In genomic region chr4:127732623-127733199, GRCh38 we compare ENCODE assay signal across 9 cellular contexts. TPM values are rescaled to one million over a fixed set of nuclear protein-coding genes. Genes with fewer than 3 reads are reported as not detected.
DNase-seq lines count a peak whose midpoint lies in the region; ATAC-seq and TF ChIP-seq lines count a peak whose summit lies in the region.
"Had no signal": no experiment of that assay in that cellular context is flagged by ENCODE, and none has a peak within 500 bp of the region (broad histone marks: within the 10 kb centered on the region; RNA-seq: fewer than 3 reads in every experiment).

No MANE protein-coding gene starts in this region.

- no peak overlapping the region for H3K9ac ChIP-seq in adipocyte (ENCODE audit: low read length)

- H3K27ac Mint-ChIP-seq in activated CD8-positive, alpha-beta memory T cell treated with anti-CD3 and anti-CD28 coated beads, Interleukin-2, amount 10 ng/mL, durations not matched to agents 7 days and 5 days, result no peak overlapping the region

- no peak for TF ChIP-seq POLR2A in thyroid gland (IDR thresholded peaks at IDR 0.05)

- no peak overlapping the region for H3K27ac ChIP-seq in thyroid gland
- H3K27ac ChIP-seq: epithelial cell of prostate had no signal

- no peaks in the 10 kb centered on the region for H3K9me3 ChIP-seq in adipocyte (ENCODE audit: control insufficient read depth, low read length)
- no peaks in the 10 kb centered on the region for H3K9me3 ChIP-seq in thyroid gland

- peak; percentile 49 for ATAC-seq in activated CD8-positive, alpha-beta memory T cell treated with anti-CD3 and anti-CD28 coated beads, Interleukin-2, amount 10 ng/mL, durations not matched to agents 7 days and 5 days
- peak; percentile 77 for ATAC-seq in HG02642 (IDR thresholded peaks at IDR 0.05; ENCODE audit: poor library complexity, unreplicated experiment)

- H3K4me3 Mint-ChIP-seq in activated CD8-positive, alpha-beta memory T cell treated with anti-CD3 and anti-CD28 coated beads, Interleukin-2, amount 10 ng/mL, durations not matched to agents 7 days and 5 days, result no peak overlapping the region

- DNase-seq in activated CD8-positive, alpha-beta memory T cell treated with anti-CD3 and anti-CD28 coated beads, Interleukin-2, amount 10 ng/mL, durations not matched to agents 7 days and 5 days, result no peak
- no peak for DNase-seq in activated CD8-positive, alpha-beta memory T cell treated with anti-CD3 and anti-CD28 coated beads, Interleukin-2, amount 50 U/mL, for 48 hours
- DNase-seq in NCI-H1105 (lab: John Stamatoyannopoulos, UW) (peak; percentile 1), adipocyte (ENCODE audit: low read depth) (peak; percentile 78), iPS DF 4.7 (ENCODE audit: extremely low read depth, low spot score) (peak; percentile 22), thyroid gland (no peak), GDM1 (lab: John Stamatoyannopoulos, UW) (no peak)

- H3K36me3 ChIP-seq in adipocyte (ENCODE audit: control insufficient read depth, insufficient read depth, low read length, severe bottlenecking) (no peaks in the 10 kb centered on the region), thyroid gland (no peaks in the 10 kb centered on the region)

- H3K4me3 ChIP-seq in adipocyte (ENCODE audit: low read length) (no peak overlapping the region), thyroid gland (replicated peaks in 1 of 3) (no peak overlapping the region)

- H3K27me3 ChIP-seq in adipocyte (replicated peaks; ENCODE audit: control insufficient read depth, insufficient read depth, low read length) (no peaks in the 10 kb centered on the region), thyroid gland (no peaks in the 10 kb centered on the region)

- H3K27me3 Mint-ChIP-seq in activated CD8-positive, alpha-beta memory T cell treated with anti-CD3 and anti-CD28 coated beads, Interleukin-2, amount 10 ng/mL, durations not matched to agents 7 days and 5 days, result peaks cover 7% of the 10 kb centered on the region

- intact Hi-C loops in thyroid gland (cut with DNase I), result loop anchor here (2.0 kb wide), 1 partner anchor 128 kb away; no protein-coding TSS in a partner anchor

- CTCF ChIA-PET in activated CD8-positive, alpha-beta memory T cell treated with anti-CD3 and anti-CD28 coated beads, Interleukin-2, amount 10 ng/mL, durations not matched to agents 7 days and 5 days (lab: Charles Lee), result interaction anchor here (0.7 to 1.6 kb wide), 7 partner anchors 10 to 130 kb away, joined by 3 to 5 read pairs (median 3); no protein-coding TSS in a partner anchor

- H3K4me1 Mint-ChIP-seq in activated CD8-positive, alpha-beta memory T cell treated with anti-CD3 and anti-CD28 coated beads, Interleukin-2, amount 10 ng/mL, durations not matched to agents 7 days and 5 days, result no peaks in the 10 kb centered on the region

- H3K9me3 Mint-ChIP-seq in activated CD8-positive, alpha-beta memory T cell treated with anti-CD3 and anti-CD28 coated beads, Interleukin-2, amount 10 ng/mL, durations not matched to agents 7 days and 5 days (ENCODE audit: low read depth), result no peaks in the 10 kb centered on the region

- 15 to 21% methylated on average over 7 of the region's 7 CpGs for WGBS in thyroid gland, 2 donors

- no peaks in the 10 kb centered on the region for H3K36me3 Mint-ChIP-seq in activated CD8-positive, alpha-beta memory T cell treated with anti-CD3 and anti-CD28 coated beads, Interleukin-2, amount 10 ng/mL, durations not matched to agents 7 days and 5 days

- H3K4me1 ChIP-seq in adipocyte (ENCODE audit: control insufficient read depth, insufficient read depth, low read length), result no peaks in the 10 kb centered on the region
- no peaks in the 10 kb centered on the region for H3K4me1 ChIP-seq in thyroid gland

- peak; percentile 27 to 65 (median 48) for TF ChIP-seq CTCF in thyroid gland (IDR thresholded peaks at IDR 0.05)

RNA-seq across cellular contexts. Expression of gene SLC25A31, which starts 2.5 kb away (rescaled TPM):
- not detected for total RNA-seq in activated CD8-positive, alpha-beta memory T cell treated with anti-CD3 and anti-CD28 coated beads, Interleukin-2, amount 10 ng/mL, durations not matched to agents 7 days and 5 days
- under 1 TPM in 1 of 4 donors, not detected in 3; 0.40 TPM for total RNA-seq in thyroid gland

RNA-seq across cellular contexts. Expression of gene HSPA4L, which starts 49.4 kb away (rescaled TPM):
- 1 to 10 TPM in 1 of 2 experiments, under 1 TPM in 1; 0.15 to 1.3 TPM for total RNA-seq in activated CD8-positive, alpha-beta memory T cell treated with anti-CD3 and anti-CD28 coated beads, Interleukin-2, amount 10 ng/mL, durations not matched to agents 7 days and 5 days
- 1 to 10 TPM; 1.7 to 7.8 (median 4.7) TPM for total RNA-seq in thyroid gland

Comparison
In these comparisons a context has a peak if more than half of its experiments do, and no peak if none do; other contexts are left out.
1. DNase-seq: peak in NCI-H1105 (single experiment), adipocyte (single experiment) and iPS DF 4.7 (single experiment); none in activated CD8-positive, alpha-beta memory T cell treated with anti-CD3 and anti-CD28 coated beads, Interleukin-2, amount 10 ng/mL, durations not matched to agents 7 days and 5 days (single experiment), activated CD8-positive, alpha-beta memory T cell treated with anti-CD3 and anti-CD28 coated beads, Interleukin-2, amount 50 U/mL, for 48 hours (single experiment), thyroid gland (0 of 2) and GDM1 (single experiment).